1 cellular context compared by ENCODE assay signal in genomic region chr1:180501865-180502360, GRCh38.
TF ChIP-seq lines count a peak whose summit lies in the region.

No MANE protein-coding gene starts in this region.

TF ChIP-seq in HepG2, 621 proteins besides CTCF, POLR2A, EP300 and RAD21 (continued from another document):
- TF ChIP-seq KDM1A (CRISPR knock-in tag; IDR thresholded peaks at IDR 0.05) = 0 out of 2 replicates have a peak, but pooled peaks have one; percentile 38
- 0 out of 2 replicates have a peak, but pooled peaks have one; percentile 32 for TF ChIP-seq ZNF644 (CRISPR knock-in tag; IDR thresholded peaks at IDR 0.05; ENCODE audit: low read depth)
- no peak for TF ChIP-seq GMEB1 (CRISPR knock-in tag; IDR thresholded peaks at IDR 0.05; ENCODE audit: borderline replicate concordance)
- TF ChIP-seq TGIF2 (CRISPR knock-in tag; IDR thresholded peaks at IDR 0.05) = no peak
- peak; percentile 43; the same call in 1 of the 2 replicates for TF ChIP-seq MEF2D (CRISPR knock-in tag; IDR thresholded peaks at IDR 0.05)
- TF ChIP-seq THAP11 (CRISPR knock-in tag; IDR thresholded peaks at IDR 0.05) = no peak
- 0 out of 2 replicates have a peak, but pooled peaks have one; percentile 16 for TF ChIP-seq FOSL2 (CRISPR knock-in tag; IDR thresholded peaks at IDR 0.05)
- TF ChIP-seq MZF1 (CRISPR knock-in tag; IDR thresholded peaks at IDR 0.05; ENCODE audit: borderline replicate concordance) = no peak; the same call in 1 of the 2 replicates
- TF ChIP-seq ZNF432 (CRISPR knock-in tag; IDR thresholded peaks at IDR 0.05; ENCODE audit: borderline replicate concordance) = no peak
- TF ChIP-seq ZNF350 (CRISPR knock-in tag; IDR thresholded peaks at IDR 0.05; ENCODE audit: borderline replicate concordance, low read depth) = no peak
- TF ChIP-seq ZBTB46 (CRISPR knock-in tag; IDR thresholded peaks at IDR 0.05; ENCODE audit: borderline replicate concordance) = no peak
- no peak for TF ChIP-seq ZNF775 (CRISPR knock-in tag; IDR thresholded peaks at IDR 0.05; ENCODE audit: borderline replicate concordance)
- TF ChIP-seq HIC2 (CRISPR knock-in tag; IDR thresholded peaks at IDR 0.05; ENCODE audit: low read depth) = peak; percentile 9; the same call in 1 of the 2 replicates
- 0 out of 2 replicates have a peak, but pooled peaks have one; percentile 33 for TF ChIP-seq ZNF572 (CRISPR knock-in tag; IDR thresholded peaks at IDR 0.05)
- TF ChIP-seq ZFYVE20 (CRISPR knock-in tag; IDR thresholded peaks at IDR 0.05; ENCODE audit: borderline replicate concordance, low read depth) = no peak
- peak; percentile 46 for TF ChIP-seq ZNF232 (CRISPR knock-in tag; IDR thresholded peaks at IDR 0.05; ENCODE audit: borderline replicate concordance)
- TF ChIP-seq CAMTA2 (CRISPR knock-in tag; IDR thresholded peaks at IDR 0.05; ENCODE audit: borderline replicate concordance) = no peak; the same call in 1 of the 2 replicates
- no peak for TF ChIP-seq ZNF776 (CRISPR knock-in tag; IDR thresholded peaks at IDR 0.05)
- TF ChIP-seq ZNF615 (CRISPR knock-in tag; IDR thresholded peaks at IDR 0.05; ENCODE audit: borderline replicate concordance) = 0 out of 2 replicates have a peak, but pooled peaks have one; percentile 15
- peak; percentile 35; the same call in 1 of the 2 replicates for TF ChIP-seq DR1 (CRISPR knock-in tag; IDR thresholded peaks at IDR 0.05)
- 0 out of 2 replicates have a peak, but pooled peaks have one; percentile 9 for TF ChIP-seq FOXM1 (CRISPR knock-in tag; IDR thresholded peaks at IDR 0.05)
- TF ChIP-seq TERF1 (CRISPR knock-in tag; IDR thresholded peaks at IDR 0.05) = no peak
- TF ChIP-seq ZBTB49 (CRISPR knock-in tag; IDR thresholded peaks at IDR 0.05; ENCODE audit: borderline replicate concordance) = no peak
- no peak for TF ChIP-seq IKZF1 (IDR thresholded peaks at IDR 0.05)
- TF ChIP-seq ZFP82 (CRISPR knock-in tag; IDR thresholded peaks at IDR 0.05; ENCODE audit: borderline replicate concordance) = no peak
- TF ChIP-seq ZNF790 (CRISPR knock-in tag; IDR thresholded peaks at IDR 0.05; ENCODE audit: borderline replicate concordance) = 0 out of 2 replicates have a peak, but pooled peaks have one; percentile 74
- TF ChIP-seq ZFP41 (CRISPR knock-in tag; IDR thresholded peaks at IDR 0.05; ENCODE audit: borderline replicate concordance) = no peak
- TF ChIP-seq TMF1 (CRISPR knock-in tag; IDR thresholded peaks at IDR 0.05; ENCODE audit: low read depth) = no peak
- peak; percentile 2; the same call in 1 of the 2 replicates for TF ChIP-seq HOXA5 (CRISPR knock-in tag; IDR thresholded peaks at IDR 0.05)
- TF ChIP-seq THRA (CRISPR knock-in tag; IDR thresholded peaks at IDR 0.05; ENCODE audit: borderline replicate concordance) = no peak
